Comparison of ENCODE assay signal across 12 cellular contexts in genomic region chr5:175889910-175890684, GRCh38. TPM values are rescaled to one million over a fixed set of nuclear protein-coding genes. Genes with fewer than 3 reads are reported as not detected.
DNase-seq lines count a peak whose midpoint lies in the region; ATAC-seq, FAIRE-seq and TF ChIP-seq lines count a peak whose summit lies in the region.
"Had no signal": no experiment of that assay in that cellular context is flagged by ENCODE, and none has a peak within 500 bp of the region (broad histone marks: within the 10 kb centered on the region; RNA-seq: fewer than 3 reads in every experiment).

No MANE protein-coding gene starts in this region.

- POLR2A ChIA-PET in HepG2 (lab: Yijun Ruan, JAX), result interaction anchor here (0.7 to 1.3 kb wide), 2 partner anchors 22 to 29 kb away, joined by 3 to 4 read pairs; no protein-coding TSS in a partner anchor

- H3K4me2 ChIP-seq in HepG2 (ENCODE audit: low read depth, low read length), result peak overlapping the region; percentile 34

- peak; percentile 18 for FAIRE-seq in HepG2 (lab: Jason Lieb, UNC)

- TF ChIP-seq EP300 in HepG2 (IDR thresholded peaks at IDR 0.05; ENCODE audit: low read depth in 2 of 2, low read length in 2 of 2) (no peak), HepG2 (CRISPR knock-in tag; IDR thresholded peaks at IDR 0.05; ENCODE audit: borderline replicate concordance) (no peak)

- no peak for TF ChIP-seq POLR2A in HepG2 (IDR thresholded peaks at IDR 0.05; ENCODE audit: insufficient read depth in 1 of 2, low read depth in 2 of 2, low read length in 2 of 2)

- no peak overlapping the region for H3K9ac ChIP-seq in HepG2 (ENCODE audit: insufficient read depth, low read depth, low read length)

- no peak for ATAC-seq in SK-N-SH treated with all-trans-retinoic acid at 6 μM for 48 hours
- peak; percentile 34; the same call in 2 of the 3 replicates for ATAC-seq in HepG2
- no peak for ATAC-seq in GM21526 (IDR thresholded peaks at IDR 0.05; ENCODE audit: low FRiP score, unreplicated experiment)
- ATAC-seq in GM19397 (IDR thresholded peaks at IDR 0.05; ENCODE audit: unreplicated experiment), result no peak
- ATAC-seq: right cardiac atrium had no signal

- in situ Hi-C loops in HepG2 (cut with HindIII; ENCODE audit: extremely low pct_ligation_motif_present, low pct_unique_long_range_greater_than_20kb), result loop anchor here (25.0 kb wide), 1 partner anchor 353 kb away; no protein-coding TSS in a partner anchor

- H3K9me3 ChIP-seq in HepG2 (ENCODE audit: low read length), result no peaks in the 10 kb centered on the region

- CTCF ChIA-PET in HepG2 (lab: Yijun Ruan, JAX; ENCODE audit: low intra/inter-chr PET ratio, low total read pairs), result no interaction called here

- DNase-seq in DMS53 treated with DMSO at 0.1 percent for 48 hours (lab: John Stamatoyannopoulos, UW; ENCODE audit: unreplicated experiment), result peak; percentile 25
- peak; percentile 7 for DNase-seq in LNCaP clone FGC (ENCODE audit: low read depth)
- DNase-seq in HepG2 (ENCODE audit: low spot score), result peak; percentile 79
- DNase-seq in activated CD4-positive, CD25-positive, alpha-beta regulatory T cell (lab: John Stamatoyannopoulos, UW), result no peak
- DNase-seq in COLO829 (ENCODE audit: low spot score), result no peak
- DNase-seq: cortex of kidney, immature natural killer cell, right cardiac atrium had no signal

- H3K4me1 ChIP-seq in HepG2 (ENCODE audit: insufficient read depth, low read length), result peaks cover 14% of the 10 kb centered on the region

- no peaks in the 10 kb centered on the region for H3K79me2 ChIP-seq in HepG2 (ENCODE audit: insufficient read depth, low read length)

- TF ChIP-seq CTCF in LNCaP clone FGC (IDR thresholded peaks at IDR 0.05; ENCODE audit: control insufficient read depth, extremely low read depth, insufficient read depth) (no peak), HepG2 (CRISPR knock-in tag; IDR thresholded peaks at IDR 0.05) (no peak)

- 16% methylated on average over 8 of the region's 11 CpGs for WGBS in HepG2 (ENCODE audit: low lambda C conversion rate)

- H3K27ac ChIP-seq in HepG2 (ENCODE audit: extremely low read length, insufficient read depth, low read length), result no peak overlapping the region

- H2AFZ ChIP-seq in HepG2 (ENCODE audit: low read length), result no peak overlapping the region

- intact Hi-C loops in HepG2 (cut with micrococcal nuclease; ENCODE audit: unreplicated experiment), result no loop called here

- H3K36me3 ChIP-seq in HepG2 (replicated peaks in 1 of 2; ENCODE audit: control insufficient read depth in 1 of 2, insufficient read depth in 2 of 2, low read length in 2 of 2), result no peaks in the 10 kb centered on the region

- H3K4me3 ChIP-seq in LNCaP clone FGC (ENCODE audit: low read depth, low read length) (no peak overlapping the region), HepG2 (replicated peaks in 1 of 3; ENCODE audit: insufficient read depth in 1 of 3, low read depth in 2 of 3, low read length in 3 of 3) (no peak overlapping the region)

- no peaks in the 10 kb centered on the region for H3K27me3 ChIP-seq in HepG2 (ENCODE audit: control insufficient read depth in 1 of 2, insufficient read depth in 2 of 2, low read length in 2 of 2)

- TF ChIP-seq RAD21 in HepG2 (CRISPR knock-in tag; IDR thresholded peaks at IDR 0.05), result no peak

- no TSS peak for BruUV-seq in HepG2 (replicated peaks; lab: Mats Ljungman, UMichigan)

- no peaks in the 10 kb centered on the region for H4K20me1 ChIP-seq in HepG2 (ENCODE audit: insufficient read depth, low read length)

TF ChIP-seq in SK-N-SH treated with all-trans-retinoic acid at 6 μM for 48 hours, 23 proteins besides CTCF, POLR2A, EP300 and RAD21:
- TF ChIP-seq PATZ1 (CRISPR knock-in tag; IDR thresholded peaks at IDR 0.05; ENCODE audit: borderline replicate concordance) (no peak), ESRRG (CRISPR knock-in tag; IDR thresholded peaks at IDR 0.05) (no peak), BACH2 (CRISPR knock-in tag; IDR thresholded peaks at IDR 0.05; ENCODE audit: borderline replicate concordance) (no peak), ZFP3 (CRISPR knock-in tag; IDR thresholded peaks at IDR 0.05) (peak; percentile 73), SNAI2 (CRISPR knock-in tag; IDR thresholded peaks at IDR 0.05) (no peak), GLIS3 (CRISPR knock-in tag; IDR thresholded peaks at IDR 0.05) (no peak), ZC3H10 (CRISPR knock-in tag; IDR thresholded peaks at IDR 0.05) (no peak), PPARA (CRISPR knock-in tag; IDR thresholded peaks at IDR 0.05; ENCODE audit: borderline replicate concordance) (no peak), ISL1 (CRISPR knock-in tag; IDR thresholded peaks at IDR 0.05) (peak; percentile 29; the same call in 1 of the 2 replicates), CSDC2 (CRISPR knock-in tag; IDR thresholded peaks at IDR 0.05) (no peak), OSR1 (CRISPR knock-in tag; IDR thresholded peaks at IDR 0.05) (no peak), ARNTL (CRISPR knock-in tag; IDR thresholded peaks at IDR 0.05; ENCODE audit: borderline replicate concordance, low read depth) (no peak)

TF ChIP-seq in HepG2, 621 proteins besides CTCF, POLR2A, EP300 and RAD21:
- TF ChIP-seq MAFK (conservative IDR thresholded peaks at IDR 0.05 in 1 of 2, IDR thresholded peaks at IDR 0.05 in 1 of 2; ENCODE audit: low read length in 2 of 2) (peak; percentile 45 to 51; a peak in 3 of 4 replicates), SATB2 (CRISPR knock-in tag; IDR thresholded peaks at IDR 0.05) (no peak), FOSL2 (CRISPR knock-in tag; IDR thresholded peaks at IDR 0.05) (peak; percentile 78), MAFF (IDR thresholded peaks at IDR 0.05; ENCODE audit: low read depth, low read length) (peak; percentile 29; the same call in 1 of the 2 replicates), ZBTB37 (CRISPR knock-in tag; IDR thresholded peaks at IDR 0.05) (no peak)

RNA-seq across cellular contexts. Expression of gene CPLX2, which starts 18.7 kb away (rescaled TPM):
- total RNA-seq in HepG2 (2016; rRNA removed; fragmentation: Illumina TruSeq; extraction: Trizol), result 76.7 and 78.2 TPM in 2 replicates
- 5.2 and 5.6 TPM in 2 replicates for total RNA-seq in HepG2 (2016; cell fraction: cytosol; rRNA removed; fragmentation: Illumina TruSeq; extraction: Trizol; ENCODE audit: low read depth)
- 71.9 and 77.2 TPM in 2 replicates for total RNA-seq in HepG2 (2016; cell fraction: insoluble cytoplasmic fraction; rRNA removed; fragmentation: Illumina TruSeq; extraction: Trizol)
- total RNA-seq in HepG2 (2016; cell fraction: membrane; rRNA removed; fragmentation: Illumina TruSeq; extraction: Trizol), result 30.7 and 32.7 TPM in 2 replicates
- 36.3 and 39.1 TPM in 2 replicates for total RNA-seq in HepG2 (2016; cell fraction: nucleus; rRNA removed; fragmentation: Illumina TruSeq; extraction: Trizol)
- 8.3 and 15.9 TPM in 2 replicates for polyA plus RNA-seq in HepG2 (2011; rRNA removed)
- polyA plus RNA-seq in HepG2 (2011; cell fraction: cytosol; rRNA removed), result 7.9 and 22.0 TPM in 2 replicates
- 10.3 and 30.4 TPM in 2 replicates for polyA plus RNA-seq in HepG2 (2011; cell fraction: nucleus; rRNA removed)
- 15.3 and 18.2 TPM in 2 replicates for polyA plus RNA-seq in HepG2 (2012)
- 3.4 and 4.4 TPM in 2 replicates for polyA plus RNA-seq in HepG2 (2016; cell fraction: cytosol; fragmentation: Illumina TruSeq; extraction: Trizol; ENCODE audit: low read depth)
- polyA plus RNA-seq in HepG2 (2016; cell fraction: insoluble cytoplasmic fraction; fragmentation: Illumina TruSeq; extraction: Trizol; ENCODE audit: low read depth), result 78.3 and 86.6 TPM in 2 replicates
- 24.2 and 24.8 TPM in 2 replicates for polyA plus RNA-seq in HepG2 (2016; cell fraction: membrane; fragmentation: Illumina TruSeq; extraction: Trizol; ENCODE audit: low read depth)
- polyA plus RNA-seq in HepG2 (2016; cell fraction: nucleus; fragmentation: Illumina TruSeq; extraction: Trizol; ENCODE audit: insufficient read depth, low read depth), result 69.9 and 75.7 TPM in 2 replicates
- 27.3 TPM in 1 of 2 replicates, not detected in the other for polyA minus RNA-seq in HepG2 (2011; rRNA and poly(A)+ RNA removed; ENCODE audit: low replicate concordance)
- polyA minus RNA-seq in HepG2 (2011; cell fraction: cytosol; rRNA and poly(A)+ RNA removed), result 4.8 and 16.6 TPM in 2 replicates
- polyA minus RNA-seq in HepG2 (2011; cell fraction: nucleus; rRNA and poly(A)+ RNA removed), result 4.5 and 6.4 TPM in 2 replicates
- total RNA-seq: T-helper 2 cell treated with Interferon-gamma antibody and Interleukin-4, amounts not matched to agents 100 ng/mL and 5 ng/mL, for 36 hours had no signal
- polyA plus RNA-seq: immature natural killer cell had no signal

Comparison
In these comparisons a context has a peak if more than half of its experiments do, and no peak if none do; other contexts are left out.
1. DNase-seq: peak in DMS53 treated with DMSO at 0.1 percent for 48 hours (single experiment), LNCaP clone FGC (single experiment) and HepG2 (single experiment); none in activated CD4-positive, CD25-positive, alpha-beta regulatory T cell (0 of 4) and COLO829 (single experiment).